Comparison of ENCODE assay signal across 9 cellular contexts in the genomic region with DNA sequence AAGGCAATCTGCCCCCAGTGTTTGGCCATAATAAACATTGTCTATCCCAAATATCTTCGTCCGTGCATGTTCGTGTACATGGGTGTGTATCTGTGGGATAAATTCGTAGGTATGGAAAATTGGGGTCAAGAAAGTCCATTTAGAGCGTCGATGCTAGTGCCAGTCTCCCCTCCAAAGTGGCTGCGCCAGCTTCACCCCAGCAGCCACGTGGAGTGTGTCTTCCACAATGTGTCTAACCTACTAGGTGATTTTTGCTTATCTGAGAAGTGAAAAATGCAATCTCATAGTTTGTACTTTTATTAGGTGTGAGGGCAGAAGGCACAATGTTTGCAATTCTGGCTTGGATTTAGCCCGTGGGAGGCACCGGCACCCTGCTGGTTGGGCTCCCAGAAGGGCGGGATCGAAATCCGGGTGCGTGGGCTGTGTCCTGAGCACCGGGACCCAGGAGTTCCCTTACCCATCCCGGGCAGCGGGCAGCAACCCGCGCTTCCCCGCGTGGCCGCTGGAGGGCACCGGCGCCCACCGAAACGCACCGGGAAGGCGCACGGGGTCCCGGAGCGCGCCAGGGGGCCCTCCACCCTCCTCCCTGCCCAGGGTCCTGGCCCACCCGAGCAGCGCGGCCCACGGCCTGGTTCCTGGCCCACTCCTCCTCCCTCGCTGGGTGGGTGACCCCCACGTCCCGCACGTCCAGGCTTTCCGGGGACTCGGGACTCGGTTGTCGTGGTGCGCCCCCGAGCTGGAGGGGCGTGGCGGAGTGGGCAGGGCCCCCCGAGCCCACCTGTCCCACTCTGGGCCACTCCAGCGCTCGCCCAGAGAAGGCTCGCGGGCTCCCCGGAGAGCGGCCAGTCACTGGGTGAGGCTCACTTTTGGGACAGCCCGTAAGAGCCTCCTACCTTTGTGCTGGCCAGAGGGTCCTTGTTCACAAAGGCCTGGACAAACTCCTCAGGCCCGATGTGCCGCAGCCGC. TPM values are rescaled to one million over a fixed set of nuclear protein-coding genes. Genes with fewer than 3 reads are reported as not detected.
DNase-seq lines count a peak whose midpoint lies in the region; ATAC-seq and TF ChIP-seq lines count a peak whose summit lies in the region.
"Had no signal": no experiment of that assay in that cellular context is flagged by ENCODE, and none has a peak within 500 bp of the region (broad histone marks: within the 10 kb centered on the region; RNA-seq: fewer than 3 reads in every experiment).

No MANE protein-coding gene starts in this region.

- peaks cover 14% of the 10 kb centered on the region for H3K27me3 Mint-ChIP-seq in activated CD4-positive, alpha-beta T cell treated with anti-CD3 and anti-CD28 coated beads, Interleukin-2, amount 10 ng/mL, durations not matched to agents 7 days and 5 days

- CTCF ChIA-PET in activated CD4-positive, alpha-beta T cell treated with anti-CD3 and anti-CD28 coated beads, Interleukin-2, amount 10 ng/mL, durations not matched to agents 7 days and 5 days (lab: Charles Lee): interaction anchor here (1.3 kb wide), 1 partner anchor 82 kb away, joined by 3 read pairs; the partner anchor contains the start of gene RASGEF1C

- no peak overlapping the region; the same call in 1 of the 2 replicates for H3K4me3 ChIP-seq in H7 (ENCODE audit: insufficient read depth, low read depth, low read length)
- H3K4me3 ChIP-seq in fibroblast of pulmonary artery (replicated peaks; ENCODE audit: low read depth, low read length): no peak overlapping the region
- peak overlapping the region in 1 of 2 donors; percentile 44 for H3K4me3 ChIP-seq in neuronal stem cell (ENCODE audit: low read length in 2 of 2)

- no peak overlapping the region for H3K27ac Mint-ChIP-seq in activated CD4-positive, alpha-beta T cell treated with anti-CD3 and anti-CD28 coated beads, Interleukin-2, amount 10 ng/mL, durations not matched to agents 7 days and 5 days
- H3K27ac Mint-ChIP-seq: dendritic cell treated with granulocyte-macrophage colony-stimulating factor and Interleukin-4, amounts not matched to agents 40 ng/mL and 50 ng/mL, for 4 days had no signal

- no peaks in the 10 kb centered on the region for H3K9me3 ChIP-seq in neuronal stem cell (replicated peaks in 1 of 2; ENCODE audit: control insufficient read depth in 2 of 2, insufficient read depth in 1 of 2, low read depth in 1 of 2, low read length in 2 of 2)

- H3K4ac ChIP-seq in neuronal stem cell (ENCODE audit: low read length): no peak overlapping the region

- H2AFZ ChIP-seq in neuronal stem cell (ENCODE audit: low read length): peak overlapping the region; percentile 40

- no peaks in the 10 kb centered on the region for H3K36me3 Mint-ChIP-seq in activated CD4-positive, alpha-beta T cell treated with anti-CD3 and anti-CD28 coated beads, Interleukin-2, amount 10 ng/mL, durations not matched to agents 7 days and 5 days (ENCODE audit: low read depth)

- ATAC-seq in GM21367 (IDR thresholded peaks at IDR 0.05; ENCODE audit: unreplicated experiment) (no peak), HG03095 (IDR thresholded peaks at IDR 0.05; ENCODE audit: unreplicated experiment) (no peak)

- no peak overlapping the region for H2BK5ac ChIP-seq in neuronal stem cell (ENCODE audit: low read length)

- H3K4me1 ChIP-seq in neuronal stem cell (ENCODE audit: control insufficient read depth in 2 of 2, insufficient read depth in 1 of 2, low read depth in 1 of 2, low read length in 2 of 2): no peaks in the 10 kb centered on the region

- peak overlapping the region; percentile 26 for H3K23ac ChIP-seq in neuronal stem cell (ENCODE audit: low read depth, low read length, poor library complexity)

- H3K27me3 ChIP-seq in H7 (ENCODE audit: control insufficient read depth, insufficient read depth, low read length): no peaks in the 10 kb centered on the region
- H3K27me3 ChIP-seq in neuronal stem cell (ENCODE audit: control insufficient read depth in 3 of 3, insufficient read depth in 3 of 3, low read depth in 1 of 3, low read length in 3 of 3): peaks cover 0 to 29% (median 0%) of the 10 kb centered on the region in 3 experiments

- H3K18ac ChIP-seq in neuronal stem cell (ENCODE audit: low read length): peak overlapping the region; percentile 70

- no peak overlapping the region for H3K14ac ChIP-seq in neuronal stem cell (ENCODE audit: low read length)

- H4K91ac ChIP-seq in neuronal stem cell (ENCODE audit: low read depth, low read length, poor library complexity): no peak overlapping the region

- H4K8ac ChIP-seq in neuronal stem cell (ENCODE audit: low read depth, low read length): no peak overlapping the region

- H2BK120ac ChIP-seq in neuronal stem cell (ENCODE audit: low read depth, low read length): no peak overlapping the region

- no peak overlapping the region for H3K4me2 ChIP-seq in neuronal stem cell (ENCODE audit: insufficient read depth, low read length, poor library complexity, severe bottlenecking)

- no peak overlapping the region for H3K27ac ChIP-seq in neuronal stem cell (replicated peaks; ENCODE audit: low read length)

- no CpG with 5 or more reads among the region's 59 CpGs for WGBS in neuronal stem cell (ENCODE audit: extremely low coverage in 2 of 2, insufficient read length in 2 of 2, insufficient replicate concordance in 1 of 2), 2 donors

- POLR2A ChIA-PET in activated CD4-positive, alpha-beta T cell treated with anti-CD3 and anti-CD28 coated beads, Interleukin-2, amount 10 ng/mL, durations not matched to agents 7 days and 5 days (lab: Charles Lee): no interaction called here

- no peaks in the 10 kb centered on the region for H3K4me1 Mint-ChIP-seq in activated CD4-positive, alpha-beta T cell treated with anti-CD3 and anti-CD28 coated beads, Interleukin-2, amount 10 ng/mL, durations not matched to agents 7 days and 5 days

- H2BK15ac ChIP-seq in neuronal stem cell (ENCODE audit: low read length): peak overlapping the region; percentile 62

- DNase-seq in AG20443 (ENCODE audit: low spot score) (peak; percentile 86), H7 (peak; percentile 95), fibroblast of pulmonary artery (ENCODE audit: low read depth) (peak; percentile 8), neuronal stem cell (ENCODE audit: low spot score) (no peak), NCI-H510A (lab: John Stamatoyannopoulos, UW) (no peak)
- peak; percentile 28 for DNase-seq in activated CD4-positive, alpha-beta T cell treated with anti-CD3 and anti-CD28 coated beads, Interleukin-2, amount 10 ng/mL, durations not matched to agents 7 days and 5 days

- H3K9ac ChIP-seq in neuronal stem cell (ENCODE audit: low read depth, low read length, poor library complexity): no peak overlapping the region

- H3K79me1 ChIP-seq in neuronal stem cell (ENCODE audit: low read depth, low read length): no peaks in the 10 kb centered on the region

- H3K4me3 Mint-ChIP-seq in activated CD4-positive, alpha-beta T cell treated with anti-CD3 and anti-CD28 coated beads, Interleukin-2, amount 10 ng/mL, durations not matched to agents 7 days and 5 days: no peak overlapping the region
- H3K4me3 Mint-ChIP-seq: dendritic cell treated with granulocyte-macrophage colony-stimulating factor and Interleukin-4, amounts not matched to agents 40 ng/mL and 50 ng/mL, for 4 days had no signal

- H2AK5ac ChIP-seq in neuronal stem cell (ENCODE audit: low read depth, low read length): peak overlapping the region; percentile 27

- H3K9me3 Mint-ChIP-seq in activated CD4-positive, alpha-beta T cell treated with anti-CD3 and anti-CD28 coated beads, Interleukin-2, amount 10 ng/mL, durations not matched to agents 7 days and 5 days: no peaks in the 10 kb centered on the region
- H3K9me3 Mint-ChIP-seq: dendritic cell treated with granulocyte-macrophage colony-stimulating factor and Interleukin-4, amounts not matched to agents 40 ng/mL and 50 ng/mL, for 4 days had no signal

- TF ChIP-seq CTCF in fibroblast of pulmonary artery (IDR thresholded peaks at IDR 0.05; ENCODE audit: low read length, missing control alignments): peak; percentile 57

- H2BK12ac ChIP-seq in neuronal stem cell (ENCODE audit: low read length): no peak overlapping the region

- no peaks in the 10 kb centered on the region for H3K36me3 ChIP-seq in H7 (replicated peaks; ENCODE audit: control insufficient read depth, insufficient read depth, low read length)
- H3K36me3 ChIP-seq in neuronal stem cell (replicated peaks in 1 of 2; ENCODE audit: control insufficient read depth in 2 of 2, insufficient read depth in 2 of 2, low read length in 2 of 2): no peaks in the 10 kb centered on the region

RNA-seq across cellular contexts. Expression of gene RNF130, which starts 55.4 kb away (rescaled TPM):
- total RNA-seq in H7 (2014; rRNA removed; shearing (Covaris generic)): 123 and 154 TPM in 2 replicates
- total RNA-seq in activated CD4-positive, alpha-beta T cell treated with anti-CD3 and anti-CD28 coated beads, Interleukin-2, amount 10 ng/mL, durations not matched to agents 7 days and 5 days: 1 to 10 TPM; 3.8 to 4.3 TPM
- 190 TPM for polyA plus RNA-seq in neuronal stem cell (2013, experiment 1 of 2)
- 194 TPM for polyA plus RNA-seq in neuronal stem cell (2013, experiment 2 of 2)

Comparison
In these comparisons a context has a peak if more than half of its experiments do, and no peak if none do; other contexts are left out.
1. DNase-seq: peak in AG20443 (single experiment), H7 (single experiment), activated CD4-positive, alpha-beta T cell treated with anti-CD3 and anti-CD28 coated beads, Interleukin-2, amount 10 ng/mL, durations not matched to agents 7 days and 5 days (single experiment) and fibroblast of pulmonary artery (single experiment); none in neuronal stem cell (single experiment) and NCI-H510A (single experiment).
2. RNA of gene RNF130, which starts 55.4 kb away (total RNA-seq): 123 to 154 TPM in H7; 3.8 to 4.3 TPM in activated CD4-positive, alpha-beta T cell treated with anti-CD3 and anti-CD28 coated beads, Interleukin-2, amount 10 ng/mL, durations not matched to agents 7 days and 5 days; every median in the first group is over 10 times any median in the second.